In the genomic region with DNA sequence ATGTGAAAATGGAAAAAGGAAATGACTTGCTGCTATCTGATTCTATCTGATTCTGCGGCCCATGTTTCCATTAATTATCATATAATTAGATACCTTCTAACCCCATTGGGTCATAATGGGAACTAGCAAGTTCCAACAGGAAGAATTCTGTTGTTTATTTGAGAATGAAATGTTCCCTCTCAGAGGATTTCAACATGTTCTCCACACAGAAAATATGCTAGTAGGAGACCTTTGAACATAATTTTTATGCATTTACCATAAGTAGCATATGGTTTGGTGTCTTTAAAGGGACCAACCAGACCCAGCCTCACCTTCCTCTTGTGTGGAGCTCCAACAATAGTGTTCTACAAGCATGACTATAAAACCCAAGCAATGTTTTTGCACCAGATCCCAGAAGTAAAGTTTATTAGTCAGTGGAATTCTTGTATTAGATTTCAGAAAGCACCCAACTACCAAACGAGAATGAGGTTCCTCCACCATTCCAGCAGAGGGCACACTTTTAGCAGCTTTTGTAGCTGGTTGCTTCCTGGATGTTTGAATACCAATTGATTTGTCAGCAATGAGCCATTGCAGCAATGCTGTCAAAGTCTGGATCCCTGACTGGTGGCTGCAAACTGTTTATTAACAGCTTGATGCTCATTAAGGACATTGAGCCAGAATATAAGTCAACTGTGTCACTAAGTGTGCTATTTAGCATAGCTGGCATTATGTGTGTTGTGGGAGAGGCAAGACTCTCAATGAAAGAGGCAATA, we compare ENCODE assay signal across 8 cellular contexts.
DNase-seq lines count a peak whose midpoint lies in the region; ATAC-seq and TF ChIP-seq lines count a peak whose summit lies in the region.

No MANE protein-coding gene starts in this region.

- H3K4me1 ChIP-seq in cardiac muscle cell (ENCODE audit: low read depth) (peaks cover 9% of the 10 kb centered on the region), HUES64 (ENCODE audit: insufficient read depth, low read length) (peaks cover 13% of the 10 kb centered on the region), colonic mucosa (no peaks in the 10 kb centered on the region)

- no peak overlapping the region for H3K4me3 ChIP-seq in cardiac muscle cell
- H3K4me3 ChIP-seq in HUES64 (ENCODE audit: low read length) = no peak overlapping the region
- H3K4me3 ChIP-seq in colonic mucosa = no peak overlapping the region

- intact Hi-C loops in cardiac septum (cut with DNase I) = no loop called here
- intact Hi-C loops in colonic mucosa (cut with DNase I) = no loop called here
- intact Hi-C loops in left colon (cut with DNase I, micrococcal nuclease) = no loop called here

- H3K9ac ChIP-seq in HUES64 (ENCODE audit: low read depth, low read length) = no peak overlapping the region
- no peak overlapping the region for H3K9ac ChIP-seq in colonic mucosa (ENCODE audit: low read depth in 2 of 2, low read length in 2 of 2)

- in situ Hi-C loops in SK-MEL-5 (cut with HindIII; ENCODE audit: low pct_unique_long_range_greater_than_20kb, low sequenced_read_pairs) = no loop called here

- H3K27me3 ChIP-seq in cardiac muscle cell (no peaks in the 10 kb centered on the region), HUES64 (ENCODE audit: insufficient read depth, low read length) (no peaks in the 10 kb centered on the region), colonic mucosa (no peaks in the 10 kb centered on the region)

- H3K27ac ChIP-seq in cardiac muscle cell (no peak overlapping the region), HUES64 (ENCODE audit: low read depth, low read length) (peak overlapping the region; percentile 5; the same call in 1 of the 2 replicates), colonic mucosa (no peak overlapping the region)

- ATAC-seq in GM21825 (IDR thresholded peaks at IDR 0.05; ENCODE audit: unreplicated experiment) = peak; percentile 89
- no peak for ATAC-seq in left colon

- no peaks in the 10 kb centered on the region for H3K36me3 ChIP-seq in cardiac muscle cell
- no peaks in the 10 kb centered on the region for H3K36me3 ChIP-seq in HUES64 (ENCODE audit: insufficient read depth, low read length)
- H3K36me3 ChIP-seq in colonic mucosa = no peaks in the 10 kb centered on the region

- TF ChIP-seq CTCF in cardiac muscle cell (IDR thresholded peaks at IDR 0.05; ENCODE audit: low read depth, low read length) = peak; percentile 88
- TF ChIP-seq CTCF in colonic mucosa (IDR thresholded peaks at IDR 0.05) = peak; percentile 40

- 0% methylated on average over 1 of the region's 2 CpGs for WGBS in HUES64

- DNase-seq in cardiac muscle cell (ENCODE audit: low read depth in 1 of 2, low spot score in 1 of 2) (peak; percentile 74 to 78), cardiac septum (ENCODE audit: low spot score) (no peak), SK-MEL-5 (ENCODE audit: low read depth, low spot score) (peak; percentile 78), colonic mucosa (no peak), mucosa of gallbladder (ENCODE audit: low spot score) (peak; percentile 22), left colon (no peak)

- H3K9me3 ChIP-seq in cardiac muscle cell (ENCODE audit: low read depth) = no peaks in the 10 kb centered on the region
- 0 out of 2 replicates have a peak, but pooled peaks cover 7% of the 10 kb centered on the region for H3K9me3 ChIP-seq in HUES64 (ENCODE audit: insufficient read depth, low read depth, low read length)
- H3K9me3 ChIP-seq in colonic mucosa = no peaks in the 10 kb centered on the region

Comparison
In these comparisons a context has a peak if more than half of its experiments do, and no peak if none do; other contexts are left out.
1. DNase-seq: peak in cardiac muscle cell (2 of 2), SK-MEL-5 (single experiment) and mucosa of gallbladder (single experiment); none in cardiac septum (single experiment), colonic mucosa (single experiment) and left colon (0 of 2).